26 cellular contexts compared by ENCODE assay signal in genomic region chr9:131169567-131169966, GRCh38.
"Had no signal": no experiment of that assay in that cellular context is flagged by ENCODE, and none has a peak within 500 bp of the region (broad histone marks: within the 10 kb centered on the region; RNA-seq: fewer than 3 reads in every experiment).

No MANE protein-coding gene starts in this region.

- H3K9me3 Mint-ChIP-seq: activated CD4-positive, alpha-beta memory T cell treated with anti-CD3 and anti-CD28 coated beads, Interleukin-2, amount 10 ng/mL, durations not matched to agents 7 days and 5 days; activated naive CD4-positive, alpha-beta T cell treated with anti-CD3 and anti-CD28 coated beads, Interleukin-2, amount 10 ng/mL, durations not matched to agents 7 days and 5 days; activated naive CD8-positive, alpha-beta T cell treated with anti-CD3 and anti-CD28 coated beads, Interleukin-2, amount 50 U/mL, for 24 hours; dendritic cell treated with granulocyte-macrophage colony-stimulating factor and Interleukin-4, amounts not matched to agents 40 ng/mL and 50 ng/mL, for 4 days; naive thymus-derived CD4-positive, alpha-beta T cell; neural crest cell had no signal

- H3K4me1 Mint-ChIP-seq: activated CD4-positive, alpha-beta memory T cell treated with anti-CD3 and anti-CD28 coated beads, Interleukin-2, amount 10 ng/mL, durations not matched to agents 7 days and 5 days; activated naive CD8-positive, alpha-beta T cell treated with anti-CD3 and anti-CD28 coated beads, Interleukin-2, amount 50 U/mL, for 24 hours; endodermal cell; neural crest cell; WTC11 had no signal

- H3K27ac Mint-ChIP-seq: activated CD4-positive, alpha-beta memory T cell treated with anti-CD3 and anti-CD28 coated beads, Interleukin-2, amount 10 ng/mL, durations not matched to agents 7 days and 5 days; activated CD4-positive, alpha-beta T cell treated with anti-CD3 and anti-CD28 coated beads, Interleukin-2, amount 10 ng/mL, durations not matched to agents 7 days and 5 days; activated CD8-positive, alpha-beta memory T cell treated with anti-CD3 and anti-CD28 coated beads, Interleukin-2, amount 10 ng/mL, durations not matched to agents 7 days and 5 days; activated naive CD4-positive, alpha-beta T cell treated with anti-CD3 and anti-CD28 coated beads, Interleukin-2, amount 10 ng/mL, durations not matched to agents 7 days and 5 days; activated naive CD8-positive, alpha-beta T cell treated with anti-CD3 and anti-CD28 coated beads, Interleukin-2, amount 50 U/mL, for 24 hours; dendritic cell treated with granulocyte-macrophage colony-stimulating factor and Interleukin-4, amounts not matched to agents 40 ng/mL and 50 ng/mL, for 4 days; endodermal cell; WTC11 had no signal

- H3K4me1 ChIP-seq: breast epithelium, esophagus muscularis mucosa, foreskin keratinocyte had no signal

- H3K27me3 Mint-ChIP-seq: activated CD4-positive, alpha-beta memory T cell treated with anti-CD3 and anti-CD28 coated beads, Interleukin-2, amount 10 ng/mL, durations not matched to agents 7 days and 5 days; activated CD4-positive, alpha-beta T cell treated with anti-CD3 and anti-CD28 coated beads, Interleukin-2, amount 10 ng/mL, durations not matched to agents 7 days and 5 days; activated CD8-positive, alpha-beta memory T cell treated with anti-CD3 and anti-CD28 coated beads, Interleukin-2, amount 10 ng/mL, durations not matched to agents 7 days and 5 days; activated naive CD4-positive, alpha-beta T cell treated with anti-CD3 and anti-CD28 coated beads, Interleukin-2, amount 10 ng/mL, durations not matched to agents 7 days and 5 days; activated naive CD8-positive, alpha-beta T cell treated with anti-CD3 and anti-CD28 coated beads, Interleukin-2, amount 50 U/mL, for 24 hours; dendritic cell treated with granulocyte-macrophage colony-stimulating factor and Interleukin-4, amounts not matched to agents 40 ng/mL and 50 ng/mL, for 4 days; naive thymus-derived CD4-positive, alpha-beta T cell had no signal

- H3K4me2 ChIP-seq: smooth muscle cell had no signal

- H3K4me3 ChIP-seq: breast epithelium, esophagus muscularis mucosa, heart right ventricle, right atrium auricular region, smooth muscle cell, testis had no signal

- H3K4me3 Mint-ChIP-seq: activated CD4-positive, alpha-beta memory T cell treated with anti-CD3 and anti-CD28 coated beads, Interleukin-2, amount 10 ng/mL, durations not matched to agents 7 days and 5 days; activated CD4-positive, alpha-beta T cell treated with anti-CD3 and anti-CD28 coated beads, Interleukin-2, amount 10 ng/mL, durations not matched to agents 7 days and 5 days; activated CD8-positive, alpha-beta memory T cell treated with anti-CD3 and anti-CD28 coated beads, Interleukin-2, amount 10 ng/mL, durations not matched to agents 7 days and 5 days; activated naive CD4-positive, alpha-beta T cell treated with anti-CD3 and anti-CD28 coated beads, Interleukin-2, amount 10 ng/mL, durations not matched to agents 7 days and 5 days; activated naive CD8-positive, alpha-beta T cell treated with anti-CD3 and anti-CD28 coated beads, Interleukin-2, amount 50 U/mL, for 24 hours; dendritic cell treated with granulocyte-macrophage colony-stimulating factor and Interleukin-4, amounts not matched to agents 40 ng/mL and 50 ng/mL, for 4 days; endodermal cell; naive thymus-derived CD4-positive, alpha-beta T cell; neural crest cell; WTC11 had no signal

- ATAC-seq: activated CD8-positive, alpha-beta memory T cell treated with anti-CD3 and anti-CD28 coated beads, Interleukin-2, amount 10 ng/mL, durations not matched to agents 7 days and 5 days; activated naive CD8-positive, alpha-beta T cell treated with anti-CD3 and anti-CD28 coated beads, Interleukin-2, amount 50 U/mL, for 24 hours; foreskin keratinocyte; heart right ventricle; naive thymus-derived CD4-positive, alpha-beta T cell; WTC11 had no signal

- H3K27me3 ChIP-seq: breast epithelium, esophagus muscularis mucosa, foreskin keratinocyte, heart right ventricle, right atrium auricular region, testis had no signal

- DNase-seq: activated CD4-positive, alpha-beta memory T cell treated with anti-CD3 and anti-CD28 coated beads, Interleukin-2, amount 10 ng/mL, durations not matched to agents 7 days and 5 days; activated CD4-positive, alpha-beta T cell treated with anti-CD3 and anti-CD28 coated beads for 1 hour; activated CD4-positive, alpha-beta T cell treated with anti-CD3 and anti-CD28 coated beads, Interleukin-2, amount 10 ng/mL, durations not matched to agents 7 days and 5 days; activated CD8-positive, alpha-beta memory T cell treated with anti-CD3 and anti-CD28 coated beads, Interleukin-2, amount 10 ng/mL, durations not matched to agents 7 days and 5 days; activated gamma-delta T cell; activated naive CD4-positive, alpha-beta T cell treated with anti-CD3 and anti-CD28 coated beads, Interleukin-2, amount 10 ng/mL, durations not matched to agents 7 days and 5 days; activated naive CD8-positive, alpha-beta T cell treated with anti-CD3 and anti-CD28 coated beads, Interleukin-2, amount 50 U/mL, for 24 hours; central memory CD4-positive, alpha-beta T cell; endodermal cell; foreskin keratinocyte; heart right ventricle; midbrain; naive thymus-derived CD4-positive, alpha-beta T cell; occipital lobe; stimulated activated CD4-positive, alpha-beta T cell treated with anti-CD3 and anti-CD28 coated beads, Interleukin-1b, Interleukin-23, amount 100 ng/mL, for 48 hours; stimulated activated naive CD4-positive, alpha-beta T cell; testis; trophoblast cell had no signal

- H3K9me3 ChIP-seq: breast epithelium, esophagus muscularis mucosa, heart right ventricle, right atrium auricular region, testis had no signal

- H3K27ac ChIP-seq: breast epithelium, esophagus muscularis mucosa, foreskin keratinocyte, heart right ventricle, right atrium auricular region, testis had no signal

- FAIRE-seq: urothelium cell line had no signal
